8 cellular contexts compared by ENCODE assay signal in the genomic region with DNA sequence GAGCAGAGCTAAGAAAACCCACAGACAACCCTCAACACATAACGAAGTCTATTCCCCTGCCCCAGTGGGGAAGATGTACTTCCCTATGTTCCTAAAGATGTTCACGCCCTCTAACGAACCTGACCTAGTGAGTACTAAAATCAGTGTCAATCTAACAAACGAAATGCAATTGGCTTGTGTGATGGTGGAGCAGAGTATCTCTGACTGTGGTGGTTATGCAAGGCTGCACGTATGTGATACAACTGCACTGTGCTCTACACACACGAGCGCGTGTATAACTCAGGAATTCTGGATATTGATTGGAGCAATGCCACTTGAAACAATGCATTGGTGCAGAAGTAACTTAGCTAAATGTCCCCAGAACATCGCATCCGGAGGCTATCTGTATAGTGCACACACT. TPM values are rescaled to one million over a fixed set of nuclear protein-coding genes. Genes with fewer than 3 reads are reported as not detected.
A peak's percentile ranks its signal among the peaks of the same experiment; 100 is the strongest.
DNase-seq lines count a peak whose midpoint lies in the region; ATAC-seq and TF ChIP-seq lines count a peak whose summit lies in the region.

No MANE protein-coding gene starts in this region.

- 8 to 22% methylated on average over 10 of the region's 10 CpGs for WGBS in sigmoid colon, 2 donors

- H3K4me1 ChIP-seq in sigmoid colon: peaks cover 0 to 49% (median 43%) of the 10 kb centered on the region in 4 donors

- H3K27ac ChIP-seq in sigmoid colon: peak overlapping the region in 3 of 4 donors; percentile 80 to 92 (median 91)

- ATAC-seq in T-helper 17 cell: no peak

- H3K36me3 ChIP-seq in sigmoid colon: peaks cover 0 to 39% (median 3%) of the 10 kb centered on the region in 4 donors

- no peaks in the 10 kb centered on the region for H3K9me3 ChIP-seq in T-helper 17 cell (ENCODE audit: control insufficient read depth, low read length, poor library complexity, severe bottlenecking)
- no peaks in the 10 kb centered on the region for H3K9me3 ChIP-seq in sigmoid colon

- no peak overlapping the region for H3K27ac Mint-ChIP-seq in T-helper 1 cell treated with Interleukin-12 subunit alpha and Interleukin-12 subunit beta and Interleukin-4 antibody, amounts not matched to agents 30 μg/mL and 1 μg/mL, for 36 hours
- peak overlapping the region; percentile 79 for H3K27ac Mint-ChIP-seq in T-helper 17 cell

- TF ChIP-seq CTCF in sigmoid colon (IDR thresholded peaks at IDR 0.05): no peak

- H3K27me3 ChIP-seq in sigmoid colon: no peaks in the 10 kb centered on the region

- intact Hi-C loops in sigmoid colon (cut with DNase I): no loop called here

- no peak for TF ChIP-seq EP300 in sigmoid colon (IDR thresholded peaks at IDR 0.05)

- in situ Hi-C loops in ACHN (cut with HindIII; ENCODE audit: low pct_ligation_motif_present, low pct_unique_long_range_greater_than_20kb, low sequenced_read_pairs): no loop called here

- H3K9me3 Mint-ChIP-seq in T-helper 1 cell treated with Interleukin-12 subunit alpha and Interleukin-12 subunit beta and Interleukin-4 antibody, amounts not matched to agents 30 μg/mL and 1 μg/mL, for 36 hours: no peaks in the 10 kb centered on the region

- peaks cover 36% of the 10 kb centered on the region for H3K4me1 Mint-ChIP-seq in T-helper 1 cell treated with Interleukin-12 subunit alpha and Interleukin-12 subunit beta and Interleukin-4 antibody, amounts not matched to agents 30 μg/mL and 1 μg/mL, for 36 hours (ENCODE audit: low read depth)
- H3K4me1 Mint-ChIP-seq in T-helper 17 cell: peaks cover 38% of the 10 kb centered on the region

- no peak for TF ChIP-seq POLR2A in sigmoid colon (IDR thresholded peaks at IDR 0.05)

- H3K4me3 Mint-ChIP-seq in T-helper 1 cell treated with Interleukin-12 subunit alpha and Interleukin-12 subunit beta and Interleukin-4 antibody, amounts not matched to agents 30 μg/mL and 1 μg/mL, for 36 hours: peak overlapping the region; percentile 86
- peak overlapping the region; percentile 94 for H3K4me3 Mint-ChIP-seq in T-helper 17 cell

- no peaks in the 10 kb centered on the region for H3K27me3 Mint-ChIP-seq in T-helper 1 cell treated with Interleukin-12 subunit alpha and Interleukin-12 subunit beta and Interleukin-4 antibody, amounts not matched to agents 30 μg/mL and 1 μg/mL, for 36 hours (ENCODE audit: low read depth)
- H3K27me3 Mint-ChIP-seq in T-helper 17 cell: no peaks in the 10 kb centered on the region

- peaks cover 21% of the 10 kb centered on the region for H3K36me3 Mint-ChIP-seq in T-helper 1 cell treated with Interleukin-12 subunit alpha and Interleukin-12 subunit beta and Interleukin-4 antibody, amounts not matched to agents 30 μg/mL and 1 μg/mL, for 36 hours (ENCODE audit: low read depth)
- H3K36me3 Mint-ChIP-seq in T-helper 17 cell (ENCODE audit: low read depth): peaks cover under 1% of the 10 kb centered on the region

- H3K4me3 ChIP-seq in sigmoid colon: peak overlapping the region; percentile 82 to 91 (median 84)

- DNase-seq in T-helper 1 cell (no peak), T-helper 17 cell (no peak), glomerular visceral epithelial cell (ENCODE audit: extremely low spot score) (peak; percentile 19), sigmoid colon (no peak), ACHN (no peak), COLO668 (lab: John Stamatoyannopoulos, UW; ENCODE audit: unreplicated experiment) (no peak), NCI-H2227 (lab: John Stamatoyannopoulos, UW; ENCODE audit: unreplicated experiment) (no peak)

RNA-seq across cellular contexts. Expression of gene ANKRD16, which starts 1.3 kb away (rescaled TPM):
- total RNA-seq in T-helper 17 cell (1 to 10 TPM; 3.2 to 4.0 TPM), sigmoid colon (10 to 100 TPM in 1 of 4 donors, 1 to 10 TPM in 3; 8.6 to 11.4 (median 9.4) TPM)
- 1 to 10 TPM; 1.6 to 6.1 (median 5.4) TPM for polyA plus RNA-seq in sigmoid colon

RNA-seq across cellular contexts. Expression of gene FBH1, which starts 1.7 kb away (rescaled TPM):
- total RNA-seq in T-helper 17 cell: 10 to 100 TPM; 51.6 to 69.0 TPM
- 10 to 100 TPM; 68.7 to 85.9 (median 80.4) TPM for total RNA-seq in sigmoid colon
- 10 to 100 TPM; 31.2 to 52.0 (median 49.2) TPM for polyA plus RNA-seq in sigmoid colon
